Comparison of ENCODE assay signal across 12 cellular contexts in genomic region chr6:121260651-121261102, GRCh38.
A peak's percentile ranks its signal among the peaks of the same experiment; 100 is the strongest.
DNase-seq lines count a peak whose midpoint lies in the region; ATAC-seq and TF ChIP-seq lines count a peak whose summit lies in the region.
"Had no signal": no experiment of that assay in that cellular context is flagged by ENCODE, and none has a peak within 500 bp of the region (broad histone marks: within the 10 kb centered on the region; RNA-seq: fewer than 3 reads in every experiment).

No MANE protein-coding gene starts in this region.

- H3K9ac ChIP-seq in colonic mucosa (ENCODE audit: low read depth in 2 of 2, low read length in 2 of 2) = no peak overlapping the region

- no peak overlapping the region for H3K27ac ChIP-seq in psoas muscle
- no peak overlapping the region for H3K27ac ChIP-seq in colonic mucosa
- H3K27ac ChIP-seq: prostate gland, stomach had no signal

- WGBS in psoas muscle, 3 donors = 33 to 43% (median 39%) methylated on average over 9 of the region's 9 CpGs

- intact Hi-C loops in psoas muscle (cut with DNase I) (no loop called here), colonic mucosa (cut with DNase I) (no loop called here)

- peaks cover 14% of the 10 kb centered on the region for H3K9me3 ChIP-seq in psoas muscle
- no peaks in the 10 kb centered on the region for H3K9me3 ChIP-seq in colonic mucosa
- H3K9me3 ChIP-seq: prostate gland had no signal

- no peak overlapping the region for H3K4me3 ChIP-seq in psoas muscle
- H3K4me3 ChIP-seq in colonic mucosa = no peak overlapping the region
- H3K4me3 ChIP-seq: prostate gland, stomach had no signal

- TF ChIP-seq CTCF in psoas muscle (IDR thresholded peaks at IDR 0.05) (no peak), colonic mucosa (IDR thresholded peaks at IDR 0.05) (no peak)

- H3K36me3 ChIP-seq in psoas muscle (ENCODE audit: insufficient read depth in 1 of 2, low read depth in 1 of 2) = no peaks in the 10 kb centered on the region
- no peaks in the 10 kb centered on the region for H3K36me3 ChIP-seq in colonic mucosa
- H3K36me3 ChIP-seq: prostate gland had no signal

- DNase-seq in ELR (ENCODE audit: low read depth) = peak; percentile 65
- DNase-seq in T1000 (lab: John Stamatoyannopoulos, UW) = peak; percentile 47
- DNase-seq in fibroblast of the conjunctiva (ENCODE audit: low read depth) = peak; percentile 51
- peak; percentile 21 to 65 for DNase-seq in psoas muscle
- DNase-seq in colonic mucosa = no peak
- no peak for DNase-seq in NCI-H128 (lab: John Stamatoyannopoulos, UW; ENCODE audit: unreplicated experiment)
- DNase-seq: CD4-positive, alpha-beta memory T cell; effector CD8-positive, alpha-beta T cell; stomach had no signal

- ATAC-seq in psoas muscle = peak in 3 of 4 donors; percentile 39 to 40 (median 40)
- ATAC-seq in HG03571 (IDR thresholded peaks at IDR 0.05; ENCODE audit: unreplicated experiment) = no peak
- ATAC-seq in HG03521 (IDR thresholded peaks at IDR 0.05; ENCODE audit: unreplicated experiment) = no peak

- H3K27me3 ChIP-seq in psoas muscle (ENCODE audit: insufficient read depth in 3 of 3, low read length in 2 of 3) (no peaks in the 10 kb centered on the region), colonic mucosa (no peaks in the 10 kb centered on the region)
- H3K27me3 ChIP-seq: stomach had no signal

- H3K4me1 ChIP-seq in psoas muscle (no peaks in the 10 kb centered on the region), colonic mucosa (no peaks in the 10 kb centered on the region)
- H3K4me1 ChIP-seq: prostate gland, stomach had no signal

Comparison
In these comparisons a context has a peak if more than half of its experiments do, and no peak if none do; other contexts are left out.
1. DNase-seq: peak in ELR (single experiment), T1000 (single experiment), fibroblast of the conjunctiva (single experiment) and psoas muscle (2 of 2); none in colonic mucosa (single experiment) and NCI-H128 (single experiment).
2. ATAC-seq: peak in psoas muscle (3 of 4); none in HG03571 (single experiment) and HG03521 (single experiment).